Comparison of ENCODE assay signal across 15 cellular contexts in the genomic region with DNA sequence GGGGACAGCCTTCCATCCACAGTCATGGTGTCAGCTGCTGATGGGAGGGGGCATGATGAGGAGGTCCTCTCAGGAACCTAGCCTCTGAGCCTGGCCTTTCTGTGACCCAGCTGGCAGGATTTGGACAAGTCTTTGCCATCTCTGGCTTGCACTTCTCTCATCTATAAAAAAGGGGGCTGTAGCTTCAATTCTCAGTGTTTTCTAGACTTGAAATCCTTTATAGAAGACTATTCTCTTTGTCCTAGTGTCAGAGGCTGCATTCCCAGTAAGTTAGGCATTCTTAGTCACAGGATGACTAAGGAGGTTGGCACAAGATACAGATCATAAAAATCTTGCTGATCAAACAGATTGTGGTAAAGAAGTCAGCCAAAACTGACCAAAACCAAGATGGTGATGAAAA.
DNase-seq lines count a peak whose midpoint lies in the region; ATAC-seq, FAIRE-seq and TF ChIP-seq lines count a peak whose summit lies in the region.
"Had no signal": no experiment of that assay in that cellular context is flagged by ENCODE, and none has a peak within 500 bp of the region (broad histone marks: within the 10 kb centered on the region; RNA-seq: fewer than 3 reads in every experiment).

No MANE protein-coding gene starts in this region.

- no peak overlapping the region for H2AFZ ChIP-seq in PC-3 (ENCODE audit: low read length)

- H3K27ac ChIP-seq in PC-3 (ENCODE audit: low read length) (no peak overlapping the region), caudate nucleus (ENCODE audit: low read depth, low read length) (no peak overlapping the region)
- H3K27ac ChIP-seq: BLaER1 treated with 17β-estradiol and CSF1 and Interleukin-3, amounts not matched to agents 10 nM and 100 nM; cardiac muscle cell; left ventricle myocardium inferior; SJCRH30 had no signal

- intact Hi-C loops in PC-3 (cut with micrococcal nuclease) = no loop called here

- no peak for FAIRE-seq in bronchial epithelial cell (lab: Jason Lieb, UNC)

- TF ChIP-seq CTCF in PC-3 (conservative IDR thresholded peaks at IDR 0.05; ENCODE audit: low read depth, low read length) = no peak
- TF ChIP-seq CTCF in bronchial epithelial cell (IDR thresholded peaks at IDR 0.05; ENCODE audit: insufficient read depth, low read length, severe bottlenecking) = no peak

- POLR2A ChIA-PET in PC-3 (lab: Charles Lee; ENCODE audit: unreplicated experiment) = no interaction called here

- H3K9ac ChIP-seq in PC-3 (ENCODE audit: low read length) = no peak overlapping the region
- H3K9ac ChIP-seq: BLaER1 treated with 17β-estradiol and CSF1 and Interleukin-3, amounts not matched to agents 10 nM and 100 nM had no signal

- ATAC-seq in PC-3 = peak; percentile 61

- no peaks in the 10 kb centered on the region for H3K36me3 ChIP-seq in PC-3 (ENCODE audit: low read depth, low read length)
- no peaks in the 10 kb centered on the region for H3K36me3 ChIP-seq in bronchial epithelial cell (ENCODE audit: control insufficient read depth, insufficient read depth, low read length)
- H3K36me3 ChIP-seq: BLaER1 treated with 17β-estradiol and CSF1 and Interleukin-3, amounts not matched to agents 10 nM and 100 nM; cardiac muscle cell; left ventricle myocardium inferior; SJCRH30 had no signal

- H3K4me3 ChIP-seq in PC-3 (ENCODE audit: low read length) (no peak overlapping the region), bronchial epithelial cell (ENCODE audit: low read depth, low read length) (no peak overlapping the region)
- H3K4me3 ChIP-seq: BLaER1 treated with 17β-estradiol and CSF1 and Interleukin-3, amounts not matched to agents 10 nM and 100 nM; cardiac muscle cell; left ventricle myocardium inferior; SJCRH30 had no signal

- H4K20me1 ChIP-seq in PC-3 (ENCODE audit: low read length) = no peaks in the 10 kb centered on the region
- H4K20me1 ChIP-seq: BLaER1 treated with 17β-estradiol and CSF1 and Interleukin-3, amounts not matched to agents 10 nM and 100 nM had no signal

- peaks cover 8% of the 10 kb centered on the region; the same call in 1 of the 2 replicates for H3K4me1 ChIP-seq in PC-3 (ENCODE audit: insufficient read depth, low read length)
- H3K4me1 ChIP-seq: BLaER1 treated with 17β-estradiol and CSF1 and Interleukin-3, amounts not matched to agents 10 nM and 100 nM; left ventricle myocardium inferior; SJCRH30 had no signal

- no peaks in the 10 kb centered on the region for H3K9me2 ChIP-seq in PC-3 (replicated peaks; ENCODE audit: low read length)

- DNase-seq in GM04503 (ENCODE audit: low read depth) = peak; percentile 21
- peak; percentile 85 for DNase-seq in PC-3
- peak; percentile 68 for DNase-seq in bronchial epithelial cell (ENCODE audit: low read depth)
- DNase-seq in renal cortical epithelial cell (ENCODE audit: low read depth) = peak; percentile 77
- DNase-seq in CD1c-positive myeloid dendritic cell (ENCODE audit: extremely low spot score) = no peak
- no peak for DNase-seq in NCI-H345 treated with DMSO at 0.1 percent for 48 hours (lab: John Stamatoyannopoulos, UW; ENCODE audit: unreplicated experiment)
- no peak for DNase-seq in SHP77 treated with DMSO at 0.1 percent for 48 hours (lab: John Stamatoyannopoulos, UW)
- no peak for DNase-seq in caudate nucleus (lab: John Stamatoyannopoulos, UW)
- DNase-seq: activated CD4-positive, alpha-beta T cell treated with anti-CD3 and anti-CD28 coated beads for 48 hours; activated T-cell treated with anti-CD3 and anti-CD28 coated beads for 4 hours; left ventricle myocardium inferior; SJCRH30; stimulated activated CD4-positive, alpha-beta T cell treated with anti-CD3 and anti-CD28 coated beads, Interleukin-4, amount 100 ng/mL, for 4 hours had no signal

- H3F3A ChIP-seq in PC-3 (ENCODE audit: low read length, unreplicated experiment) = no peaks in the 10 kb centered on the region

- peaks cover 3% of the 10 kb centered on the region; the same call in 1 of the 2 replicates for H3K9me3 ChIP-seq in PC-3 (ENCODE audit: low read length)
- H3K9me3 ChIP-seq: left ventricle myocardium inferior, SJCRH30 had no signal

- H3K4me2 ChIP-seq in PC-3 (ENCODE audit: low read length) = no peak overlapping the region
- H3K4me2 ChIP-seq: BLaER1 treated with 17β-estradiol and CSF1 and Interleukin-3, amounts not matched to agents 10 nM and 100 nM had no signal

- CTCF ChIA-PET in PC-3 (lab: Charles Lee) = no interaction called here

- H3K27me3 ChIP-seq in PC-3 (ENCODE audit: low read length) (no peaks in the 10 kb centered on the region), bronchial epithelial cell (ENCODE audit: control insufficient read depth, insufficient read depth, low read length) (no peaks in the 10 kb centered on the region)
- H3K27me3 ChIP-seq: BLaER1 treated with 17β-estradiol and CSF1 and Interleukin-3, amounts not matched to agents 10 nM and 100 nM; cardiac muscle cell had no signal

- no TSS peak for BruUV-seq in PC-3 (replicated peaks; lab: Mats Ljungman, UMichigan)

- H3K79me2 ChIP-seq in PC-3 (ENCODE audit: low read length) = no peaks in the 10 kb centered on the region

Comparison
In these comparisons a context has a peak if more than half of its experiments do, and no peak if none do; other contexts are left out.
1. DNase-seq: peak in GM04503 (single experiment), PC-3 (single experiment), bronchial epithelial cell (single experiment) and renal cortical epithelial cell (single experiment); none in CD1c-positive myeloid dendritic cell (single experiment), NCI-H345 treated with DMSO at 0.1 percent for 48 hours (single experiment), SHP77 treated with DMSO at 0.1 percent for 48 hours (single experiment) and caudate nucleus (0 of 61).